14 cellular contexts compared by ENCODE assay signal in the genomic region with DNA sequence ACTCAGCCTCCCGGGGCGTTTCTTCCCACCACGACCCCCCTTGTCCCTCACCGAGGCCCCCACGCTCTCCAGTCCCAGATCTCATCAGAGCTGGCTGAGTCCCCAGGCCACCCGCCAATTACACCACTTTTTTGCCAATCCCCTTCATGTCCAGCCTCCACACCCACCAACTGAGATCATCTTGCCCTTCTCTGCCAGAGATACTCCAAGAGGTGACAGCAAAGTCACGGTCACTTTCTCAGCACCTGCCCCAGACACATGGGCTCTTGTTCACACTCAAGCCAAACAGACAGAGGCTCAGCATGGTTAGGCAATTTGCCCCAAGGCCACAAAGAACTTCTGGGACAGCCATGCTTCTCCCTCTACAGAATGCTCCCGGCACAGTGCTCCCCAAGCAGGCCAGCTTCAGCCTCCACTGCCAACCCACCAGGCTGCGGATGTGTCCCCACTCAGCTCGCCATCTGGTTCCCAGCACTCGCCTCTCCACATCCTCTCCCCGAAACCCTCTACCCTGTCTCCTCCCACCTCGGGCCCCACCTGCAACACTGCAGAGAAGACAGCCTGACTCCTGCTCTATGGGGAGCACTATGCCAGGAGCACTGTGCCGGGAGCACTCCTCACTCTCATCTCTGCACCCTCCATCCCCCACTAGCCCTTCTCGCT. TPM values are rescaled to one million over a fixed set of nuclear protein-coding genes. Genes with fewer than 3 reads are reported as not detected.
DNase-seq lines count a peak whose midpoint lies in the region; ATAC-seq, FAIRE-seq and TF ChIP-seq lines count a peak whose summit lies in the region.
"Had no signal": no experiment of that assay in that cellular context is flagged by ENCODE, and none has a peak within 500 bp of the region (broad histone marks: within the 10 kb centered on the region; RNA-seq: fewer than 3 reads in every experiment).

No MANE protein-coding gene starts in this region.

- H3K36me3 ChIP-seq in HEK293 (ENCODE audit: control insufficient read depth in 2 of 2, insufficient read depth in 1 of 2, low read length in 2 of 2) (peaks cover 0 to 27% of the 10 kb centered on the region in 2 experiments; a peak in 1 of 3 replicates), K562 (ENCODE audit: control insufficient read depth, insufficient read depth, low read length) (peaks cover 34% of the 10 kb centered on the region; the same call in 1 of the 3 replicates), testis (ENCODE audit: low read depth, missing control alignments) (no peaks in the 10 kb centered on the region)

- intact Hi-C loops in K562 (cut with micrococcal nuclease), result no loop called here
- intact Hi-C loops in testis (cut with DNase I; ENCODE audit: low total_unique reads), result no loop called here

- no peak overlapping the region for H3K4me2 ChIP-seq in K562 (ENCODE audit: insufficient read depth, low read length)

- peaks cover 2% of the 10 kb centered on the region; the same call in 1 of the 3 replicates for H3K79me2 ChIP-seq in K562 (ENCODE audit: control insufficient read depth, insufficient read depth, low read length)

- TF ChIP-seq POLR2A in K562 (conservative IDR thresholded peaks at IDR 0.05) (no peak), testis (IDR thresholded peaks at IDR 0.05) (no peak)

- no peak for TF ChIP-seq EP300 in K562 (IDR thresholded peaks at IDR 0.05; ENCODE audit: low read length)

- H3K9me3 ChIP-seq in HEK293 (ENCODE audit: control insufficient read depth, insufficient read depth, low read depth, low read length), result no peaks in the 10 kb centered on the region
- H3K9me3 ChIP-seq in K562 (replicated peaks; ENCODE audit: control insufficient read depth, insufficient read depth, low read depth, low read length), result no peaks in the 10 kb centered on the region
- H3K9me3 ChIP-seq in testis, result no peaks in the 10 kb centered on the region

- TF ChIP-seq RAD21 in K562 (CRISPR knock-in tag; conservative IDR thresholded peaks at IDR 0.05 in 1 of 2, IDR thresholded peaks at IDR 0.05 in 1 of 2), result no peak

- ATAC-seq in K562 (no peak), memory B cell (ENCODE audit: low read depth) (no peak), GM19467 (IDR thresholded peaks at IDR 0.05; ENCODE audit: unreplicated experiment) (no peak), GM18867 (IDR thresholded peaks at IDR 0.05; ENCODE audit: unreplicated experiment) (no peak), GM19452 (IDR thresholded peaks at IDR 0.05; ENCODE audit: unreplicated experiment) (no peak)
- ATAC-seq: sciatic nerve had no signal

- in situ Hi-C loops in K562 (cut with MboI), result no loop called here

- H2AFZ ChIP-seq in K562 (ENCODE audit: low read depth, low read length), result no peak overlapping the region

- no peak overlapping the region for H3K27ac ChIP-seq in HEK293 (ENCODE audit: extremely low read depth, low read depth, low read length)
- no peak overlapping the region for H3K27ac ChIP-seq in K562 (ENCODE audit: extremely low read depth, low read depth, low read length)
- H3K27ac ChIP-seq in testis, result peak overlapping the region; percentile 52 to 77
- H3K27ac ChIP-seq: epithelial cell of prostate had no signal

- H3K4me1 ChIP-seq in HEK293 (ENCODE audit: control insufficient read depth, insufficient read depth, low read length) (no peaks in the 10 kb centered on the region), K562 (replicated peaks in 1 of 2; ENCODE audit: control insufficient read depth in 2 of 2, insufficient read depth in 2 of 2, low read length in 2 of 2) (peaks cover 30 to 87% of the 10 kb centered on the region in 2 experiments), testis (peaks cover 53% of the 10 kb centered on the region)

- 60% methylated on average over 15 of the region's 15 CpGs for WGBS in K562 (ENCODE audit: insufficient coverage, low coverage, missing lambda C conversion rate)
- WGBS in testis, 2 donors, result 46 to 56% methylated on average over 13 to 15 of the region's 15 CpGs

- H3K36me3 Mint-ChIP-seq in memory B cell, result peaks cover 7% of the 10 kb centered on the region

- DNase-seq in K562 (ENCODE audit: extremely low read depth in 1 of 4, low spot score in 3 of 4), result no peak
- no peak for DNase-seq in memory B cell (ENCODE audit: low spot score in 2 of 2)
- peak; percentile 73 for DNase-seq in testis
- DNase-seq: activated naive CD4-positive, alpha-beta T cell; NCI-H1417 treated with DMSO at 0.1 percent for 48 hours; stimulated activated CD8-positive, alpha-beta memory T cell treated with anti-CD3 and anti-CD28 coated beads, Interleukin-4, amount 100 ng/mL, for 48 hours; WERI-Rb-1 had no signal

- peak; percentile 78 for FAIRE-seq in K562 (lab: Jason Lieb, UNC)
- FAIRE-seq: islet of Langerhans had no signal

- no peaks in the 10 kb centered on the region for H3K9me3 Mint-ChIP-seq in memory B cell

- TF ChIP-seq CTCF in HEK293 (tag by site-specific recombination; IDR thresholded peaks at IDR 0.05), result no peak
- TF ChIP-seq CTCF in K562 (IDR thresholded peaks at IDR 0.05 in 2 of 3, conservative IDR thresholded peaks at IDR 0.05 in 1 of 3; ENCODE audit: insufficient read depth in 2 of 3, low read depth in 1 of 3, low read length in 3 of 3), result no peak
- no peak for TF ChIP-seq CTCF in testis (IDR thresholded peaks at IDR 0.05)

- BruUV-seq in K562 (replicated peaks; lab: Mats Ljungman, UMichigan), result no TSS peak

- H4K20me1 ChIP-seq in K562 (replicated peaks; ENCODE audit: control insufficient read depth, insufficient read depth, low read length), result peaks cover 5% of the 10 kb centered on the region; the same call in 1 of the 2 replicates

- no peak overlapping the region for H3K4me3 ChIP-seq in HEK293 (ENCODE audit: low read depth, low read length)
- no peak overlapping the region for H3K4me3 ChIP-seq in K562
- no peak overlapping the region for H3K4me3 ChIP-seq in testis

- peaks cover 18% of the 10 kb centered on the region for H3K4me1 Mint-ChIP-seq in memory B cell

- POLR2A ChIA-PET in HEK293 (lab: Yijun Ruan, JAX), result interaction anchor here (0.7 kb wide), 1 partner anchor 70 kb away, joined by 3 read pairs; no protein-coding TSS in a partner anchor
- POLR2A ChIA-PET in K562 (lab: Yijun Ruan, JAX), result interaction anchor here (0.6 to 2.1 kb wide), 3 partner anchors 12 to 35 kb away, joined by 3 to 6 read pairs (median 3); no protein-coding TSS in a partner anchor

- H3K4me3 Mint-ChIP-seq in memory B cell, result no peak overlapping the region

- peaks cover 4% of the 10 kb centered on the region for H3K9me1 ChIP-seq in K562 (ENCODE audit: control insufficient read depth, insufficient read depth, low read length)

- peak overlapping the region in 1 of 2 experiments; percentile 60; a peak in 2 of 4 replicates for H3K9ac ChIP-seq in K562 (ENCODE audit: insufficient read depth in 1 of 2, low read depth in 2 of 2, low read length in 2 of 2)

- no peaks in the 10 kb centered on the region for H3K27me3 ChIP-seq in K562 (ENCODE audit: control insufficient read depth in 2 of 2, insufficient read depth in 2 of 2, low read length in 2 of 2)
- H3K27me3 ChIP-seq in testis, result no peaks in the 10 kb centered on the region

- CTCF ChIA-PET in HEK293 (lab: Yijun Ruan, JAX) (interaction anchor here (0.6 kb wide), 1 partner anchor 189 kb away, joined by 3 read pairs; no protein-coding TSS in a partner anchor), K562 (lab: Yijun Ruan, JAX; ENCODE audit: low intra/inter-chr PET ratio) (no interaction called here)

- peak overlapping the region; percentile 28 for H3K27ac Mint-ChIP-seq in memory B cell

- H3K27me3 Mint-ChIP-seq in memory B cell, result no peaks in the 10 kb centered on the region

RNA-seq across cellular contexts. Expression of gene TMEM120A, which starts 4.5 kb away (rescaled TPM):
- total RNA-seq in K562 (2011; cell fraction: chromatin; rRNA removed; ENCODE audit: low replicate concordance), result 42.3 and 121 TPM in 2 replicates
- 148 and 154 TPM in 2 replicates for total RNA-seq in K562 (2011; cell fraction: nucleolus; rRNA removed)
- total RNA-seq in K562 (2011; cell fraction: nucleoplasm; rRNA removed), result 96.3 and 113 TPM in 2 replicates
- total RNA-seq in K562 (2014; rRNA removed), result 22.4 and 22.9 TPM in 2 replicates
- total RNA-seq in K562 (2014; rRNA removed; fragmentation: Illumina TruSeq; extraction: Trizol), result 19.5 and 19.6 TPM in 2 replicates
- total RNA-seq in K562 (2015; rRNA removed; fragmentation: Illumina TruSeq; extraction: Trizol), result 13.6 and 17.4 TPM in 2 replicates
- total RNA-seq in K562 (2021), result 33.8 and 36.4 TPM in 2 replicates
- polyA plus RNA-seq in K562 (2011; rRNA removed), result 90.2 and 90.5 TPM in 2 replicates
- polyA plus RNA-seq in K562 (2011; cell fraction: cytosol; rRNA removed), result 62.7 and 83.5 TPM in 2 replicates
- polyA plus RNA-seq in K562 (2011; cell fraction: nucleus; rRNA removed), result 144 and 164 TPM in 2 replicates
- polyA plus RNA-seq in K562 (2012), result 29.1 and 72.7 TPM in 2 replicates
- polyA plus RNA-seq in K562 (2014; fragmentation: Illumina TruSeq; extraction: Trizol), result 32.1 and 39.5 TPM in 2 replicates
- 1 to 10 TPM; 2.3 to 8.3 TPM for polyA plus RNA-seq in K562 (2014; fragmentation: Nextera tagmentation; extraction: Ambion mirVana)
- polyA plus RNA-seq in K562 (2014; rRNA removed), result 33.5 and 43.5 TPM in 2 replicates
- polyA minus RNA-seq in K562 (2011; rRNA and poly(A)+ RNA removed), result 60.9 and 82.0 TPM in 2 replicates
- 20.2 and 33.1 TPM in 2 replicates for polyA minus RNA-seq in K562 (2011; cell fraction: cytosol; rRNA and poly(A)+ RNA removed)
- polyA minus RNA-seq in K562 (2011; cell fraction: nucleus; rRNA and poly(A)+ RNA removed), result 16.0 and 22.0 TPM in 2 replicates
- total RNA-seq in testis, result 100 to 1,000 TPM in 1 of 2 donors, 10 to 100 TPM in 1; 85.9 to 150 TPM
- 270 TPM for polyA plus RNA-seq in testis (ENCODE audit: insufficient read depth, low read depth, low replicate concordance)

RNA-seq across cellular contexts. Expression of gene STYXL1, which starts 57.9 kb away (rescaled TPM):
- total RNA-seq in K562 (2011; cell fraction: chromatin; rRNA removed; ENCODE audit: low replicate concordance), result 44.2 and 67.1 TPM in 2 replicates
- 24.7 and 30.0 TPM in 2 replicates for total RNA-seq in K562 (2011; cell fraction: nucleolus; rRNA removed)
- 32.7 and 33.7 TPM in 2 replicates for total RNA-seq in K562 (2011; cell fraction: nucleoplasm; rRNA removed)
- total RNA-seq in K562 (2014; rRNA removed) (43.2 and 60.0 TPM in 2 replicates), K562 (2014; rRNA removed; fragmentation: Illumina TruSeq; extraction: Trizol) (57.2 and 59.2 TPM in 2 replicates), K562 (2015; rRNA removed; fragmentation: Illumina TruSeq; extraction: Trizol) (44.8 and 54.9 TPM in 2 replicates), K562 (2021) (44.3 and 50.0 TPM in 2 replicates), testis (10 to 100 TPM; 47.0 to 48.3 TPM)
- polyA plus RNA-seq in K562 (2011; rRNA removed) (56.6 and 97.2 TPM in 2 replicates), K562 (2014; fragmentation: Illumina TruSeq; extraction: Trizol) (72.2 and 82.7 TPM in 2 replicates), K562 (2014; fragmentation: Nextera tagmentation; extraction: Ambion mirVana) (10 to 100 TPM; 36.5 to 49.7 TPM), K562 (2014; rRNA removed) (49.9 and 67.4 TPM in 2 replicates), testis (ENCODE audit: insufficient read depth, low read depth, low replicate concordance) (122 TPM)
- polyA plus RNA-seq in K562 (2011; cell fraction: cytosol; rRNA removed), result 86.0 and 101 TPM in 2 replicates
- 42.8 and 52.4 TPM in 2 replicates for polyA plus RNA-seq in K562 (2011; cell fraction: nucleus; rRNA removed)
- 57.5 and 77.9 TPM in 2 replicates for polyA plus RNA-seq in K562 (2012)
- polyA minus RNA-seq in K562 (2011; rRNA and poly(A)+ RNA removed), result 34.7 and 51.8 TPM in 2 replicates
- 15.0 and 17.0 TPM in 2 replicates for polyA minus RNA-seq in K562 (2011; cell fraction: cytosol; rRNA and poly(A)+ RNA removed)
- 10.6 and 12.0 TPM in 2 replicates for polyA minus RNA-seq in K562 (2011; cell fraction: nucleus; rRNA and poly(A)+ RNA removed)

RNA-seq across cellular contexts. Expression of gene MDH2, which starts 58.0 kb away (rescaled TPM):
- 150 and 286 TPM in 2 replicates for total RNA-seq in K562 (2011; cell fraction: chromatin; rRNA removed; ENCODE audit: low replicate concordance)
- 194 and 214 TPM in 2 replicates for total RNA-seq in K562 (2011; cell fraction: nucleolus; rRNA removed)
- 176 and 210 TPM in 2 replicates for total RNA-seq in K562 (2011; cell fraction: nucleoplasm; rRNA removed)
- total RNA-seq in K562 (2014; rRNA removed) (300 and 442 TPM in 2 replicates), K562 (2014; rRNA removed; fragmentation: Illumina TruSeq; extraction: Trizol) (153 and 164 TPM in 2 replicates), K562 (2015; rRNA removed; fragmentation: Illumina TruSeq; extraction: Trizol) (216 and 230 TPM in 2 replicates), K562 (2021) (671 and 701 TPM in 2 replicates), testis (100 to 1,000 TPM in 1 of 2 donors, 10 to 100 TPM in 1; 93.3 to 102 TPM)
- polyA plus RNA-seq in K562 (2011; rRNA removed) (106 and 358 TPM in 2 replicates), K562 (2014; fragmentation: Illumina TruSeq; extraction: Trizol) (509 and 570 TPM in 2 replicates), K562 (2014; fragmentation: Nextera tagmentation; extraction: Ambion mirVana) (100 to 1,000 TPM; 242 to 411 TPM), K562 (2014; rRNA removed) (211 and 216 TPM in 2 replicates), testis (ENCODE audit: insufficient read depth, low read depth, low replicate concordance) (154 TPM)
- polyA plus RNA-seq in K562 (2011; cell fraction: cytosol; rRNA removed), result 156 and 243 TPM in 2 replicates
- polyA plus RNA-seq in K562 (2011; cell fraction: nucleus; rRNA removed), result 190 and 250 TPM in 2 replicates
- polyA plus RNA-seq in K562 (2012), result 435 and 724 TPM in 2 replicates
- polyA minus RNA-seq in K562 (2011; rRNA and poly(A)+ RNA removed), result 101 and 153 TPM in 2 replicates
- 389 and 497 TPM in 2 replicates for polyA minus RNA-seq in K562 (2011; cell fraction: cytosol; rRNA and poly(A)+ RNA removed)
- polyA minus RNA-seq in K562 (2011; cell fraction: nucleus; rRNA and poly(A)+ RNA removed), result 67.3 and 93.9 TPM in 2 replicates

Comparison
In these comparisons a context has a peak if more than half of its experiments do, and no peak if none do; other contexts are left out.
1. H3K27ac ChIP-seq: peak in testis (2 of 2); none in HEK293 (single experiment) and K562 (single experiment).
2. Of the 44 proteins assayed by ChIP-seq in both K562 and HEK293: peak only in K562: ZBTB7A; only in HEK293: none; in both: none; in neither: 43.